In genomic region chr16:56701534-56701933, GRCh38 we compare ENCODE assay signal across 11 cellular contexts. TPM values are rescaled to one million over a fixed set of nuclear protein-coding genes. Genes with fewer than 3 reads are reported as not detected.
A peak's percentile ranks its signal among the peaks of the same experiment; 100 is the strongest.
DNase-seq lines count a peak whose midpoint lies in the region; ATAC-seq, FAIRE-seq and TF ChIP-seq lines count a peak whose summit lies in the region.
"Had no signal": no experiment of that assay in that cellular context is flagged by ENCODE, and none has a peak within 500 bp of the region (broad histone marks: within the 10 kb centered on the region; RNA-seq: fewer than 3 reads in every experiment).

No MANE protein-coding gene starts in this region.

- H2AFZ ChIP-seq in HepG2 (ENCODE audit: low read length) (no peak overlapping the region), PC-3 (ENCODE audit: low read length) (no peak overlapping the region), keratinocyte (ENCODE audit: control insufficient read depth, low read length) (no peak overlapping the region)

- no peaks in the 10 kb centered on the region for H3K36me3 ChIP-seq in HepG2 (replicated peaks in 1 of 2; ENCODE audit: control insufficient read depth in 1 of 2, insufficient read depth in 2 of 2, low read length in 2 of 2)
- no peaks in the 10 kb centered on the region for H3K36me3 ChIP-seq in right lobe of liver
- no peaks in the 10 kb centered on the region for H3K36me3 ChIP-seq in PC-3 (ENCODE audit: low read depth, low read length)
- no peaks in the 10 kb centered on the region for H3K36me3 ChIP-seq in keratinocyte (ENCODE audit: control insufficient read depth in 2 of 2, extremely low read depth in 1 of 2, insufficient read depth in 2 of 2, low read length in 2 of 2)
- H3K36me3 ChIP-seq: left lung had no signal

- intact Hi-C loops in HepG2 (cut with micrococcal nuclease; ENCODE audit: unreplicated experiment) = loop anchor here (5.0 kb wide), 1 partner anchor 44 kb away; the partner anchor contains the start of gene MT1F
- intact Hi-C loops in right lobe of liver (cut with DNase I) = no loop called here
- intact Hi-C loops in PC-3 (cut with micrococcal nuclease) = no loop called here

- H3K9me2 ChIP-seq in PC-3 (replicated peaks; ENCODE audit: low read length) = no peaks in the 10 kb centered on the region

- no peak overlapping the region for H3K4me2 ChIP-seq in HepG2 (ENCODE audit: low read depth, low read length)
- H3K4me2 ChIP-seq in PC-3 (ENCODE audit: low read length) = peak overlapping the region; percentile 30; the same call in 1 of the 2 replicates
- H3K4me2 ChIP-seq in keratinocyte (ENCODE audit: control insufficient read depth, extremely low read depth, insufficient read depth, low read depth, low read length) = no peak overlapping the region

- BruUV-seq in HepG2 (replicated peaks; lab: Mats Ljungman, UMichigan) (no TSS peak), PC-3 (replicated peaks; lab: Mats Ljungman, UMichigan) (no TSS peak)

- no peaks in the 10 kb centered on the region for H3K79me2 ChIP-seq in HepG2 (ENCODE audit: insufficient read depth, low read length)
- H3K79me2 ChIP-seq in PC-3 (ENCODE audit: low read length) = no peaks in the 10 kb centered on the region
- H3K79me2 ChIP-seq in keratinocyte (ENCODE audit: control insufficient read depth, insufficient read depth, low read length) = no peaks in the 10 kb centered on the region

- in situ Hi-C loops in HepG2 (cut with HindIII; ENCODE audit: extremely low pct_ligation_motif_present, low pct_unique_long_range_greater_than_20kb) = loop anchor here (5.0 to 10.0 kb wide), 3 partner anchors 99 to 187 kb away; no protein-coding TSS in a partner anchor

- H3K27me3 ChIP-seq in HepG2 (ENCODE audit: control insufficient read depth in 1 of 2, insufficient read depth in 2 of 2, low read length in 2 of 2) (peaks cover 2 to 11% of the 10 kb centered on the region in 2 experiments; a peak in 2 of 5 replicates), right lobe of liver (no peaks in the 10 kb centered on the region), PC-3 (ENCODE audit: low read length) (no peaks in the 10 kb centered on the region), keratinocyte (ENCODE audit: control insufficient read depth, extremely low read depth, insufficient read depth, low read length) (no peaks in the 10 kb centered on the region)
- H3K27me3 ChIP-seq: left lung had no signal

- dilution Hi-C loops in keratinocyte (cut with MboI; ENCODE audit: extremely low pct_ligation_motif_present, low sequenced_read_pairs) = no loop called here

- TF ChIP-seq EP300 in HepG2 (IDR thresholded peaks at IDR 0.05; ENCODE audit: low read depth in 2 of 2, low read length in 2 of 2) = no peak
- TF ChIP-seq EP300 in HepG2 (CRISPR knock-in tag; IDR thresholded peaks at IDR 0.05; ENCODE audit: borderline replicate concordance) = no peak

- DNase-seq in HepG2 (ENCODE audit: low spot score) (no peak), right lobe of liver (no peak), PC-3 (no peak), keratinocyte (ENCODE audit: low read depth, low spot score) (no peak), SW480 (ENCODE audit: low spot score) (no peak)
- DNase-seq in effector CD4-positive, alpha-beta T cell = no peak

- H3K4me1 ChIP-seq in HepG2 (ENCODE audit: insufficient read depth, low read length) (peaks cover 8% of the 10 kb centered on the region; the same call in 1 of the 2 replicates), right lobe of liver (no peaks in the 10 kb centered on the region), PC-3 (ENCODE audit: insufficient read depth, low read length) (peaks cover 12% of the 10 kb centered on the region), keratinocyte (ENCODE audit: control insufficient read depth, extremely low read depth, insufficient read depth, low read length) (no peaks in the 10 kb centered on the region)

- no peaks in the 10 kb centered on the region for H3K9me3 ChIP-seq in HepG2 (ENCODE audit: low read length)
- H3K9me3 ChIP-seq in right lobe of liver = no peaks in the 10 kb centered on the region
- no peaks in the 10 kb centered on the region for H3K9me3 ChIP-seq in PC-3 (ENCODE audit: low read length)
- H3K9me3 ChIP-seq in keratinocyte (ENCODE audit: control insufficient read depth, low read depth, low read length) = no peaks in the 10 kb centered on the region
- H3K9me3 ChIP-seq: left lung had no signal

- ATAC-seq in HepG2 (peak; percentile 23; the same call in 1 of the 3 replicates), right lobe of liver (no peak), PC-3 (no peak), HG02938 (IDR thresholded peaks at IDR 0.05; ENCODE audit: unreplicated experiment) (no peak), GM21528 (IDR thresholded peaks at IDR 0.05; ENCODE audit: low FRiP score, unreplicated experiment) (no peak)

- TF ChIP-seq CTCF in HepG2 (CRISPR knock-in tag; IDR thresholded peaks at IDR 0.05) = no peak
- TF ChIP-seq CTCF in right lobe of liver (IDR thresholded peaks at IDR 0.05) = no peak
- no peak for TF ChIP-seq CTCF in PC-3 (conservative IDR thresholded peaks at IDR 0.05; ENCODE audit: low read depth, low read length)
- no peak for TF ChIP-seq CTCF in keratinocyte (optimal IDR thresholded peaks at IDR 0.05 in 1 of 3, IDR thresholded peaks at IDR 0.05 in 1 of 3, conservative IDR thresholded peaks at IDR 0.05 in 1 of 3; ENCODE audit: extremely low read depth in 1 of 3, insufficient read depth in 2 of 3, low read length in 3 of 3)

- H3K4me3 ChIP-seq in HepG2 (replicated peaks in 1 of 3; ENCODE audit: insufficient read depth in 1 of 3, low read depth in 2 of 3, low read length in 3 of 3) = no peak overlapping the region
- H3K4me3 ChIP-seq in right lobe of liver = no peak overlapping the region
- no peak overlapping the region for H3K4me3 ChIP-seq in PC-3 (ENCODE audit: low read length)
- no peak overlapping the region for H3K4me3 ChIP-seq in keratinocyte (ENCODE audit: control insufficient read depth in 2 of 3, extremely low read depth in 1 of 3, insufficient read depth in 2 of 3, low read depth in 1 of 3, low read length in 3 of 3)
- H3K4me3 ChIP-seq: left lung, SK-N-MC had no signal

- POLR2A ChIA-PET in HepG2 (lab: Yijun Ruan, JAX) = interaction anchor here (1.0 to 1.5 kb wide), 5 partner anchors 18 to 250 kb away, joined by 5 to 12 read pairs (median 6); partner anchors contain the start of genes MT1X, MT2A, NUDT21 and OGFOD1
- POLR2A ChIA-PET in PC-3 (lab: Charles Lee; ENCODE audit: unreplicated experiment) = interaction anchor here (0.7 to 0.8 kb wide), 2 partner anchors 89 to 92 kb away, joined by 4 to 6 read pairs; no protein-coding TSS in a partner anchor

- 79% methylated on average over 7 of the region's 7 CpGs for WGBS in HepG2 (ENCODE audit: low lambda C conversion rate)
- WGBS in right lobe of liver (ENCODE audit: insufficient coverage, low coverage, low lambda C conversion rate, missing lambda C conversion rate) = 70% methylated on average over 4 of the region's 7 CpGs

- H4K20me1 ChIP-seq in HepG2 (ENCODE audit: insufficient read depth, low read length) = no peaks in the 10 kb centered on the region
- H4K20me1 ChIP-seq in PC-3 (ENCODE audit: low read length) = no peaks in the 10 kb centered on the region
- no peaks in the 10 kb centered on the region for H4K20me1 ChIP-seq in keratinocyte (ENCODE audit: control insufficient read depth, extremely low read depth, insufficient read depth, low read length)

- TF ChIP-seq RAD21 in HepG2 (CRISPR knock-in tag; IDR thresholded peaks at IDR 0.05) = no peak

- no peak overlapping the region for H3K9ac ChIP-seq in HepG2 (ENCODE audit: insufficient read depth, low read depth, low read length)
- H3K9ac ChIP-seq in PC-3 (ENCODE audit: low read length) = no peak overlapping the region
- no peak overlapping the region for H3K9ac ChIP-seq in keratinocyte (ENCODE audit: control insufficient read depth, extremely low read depth, insufficient read depth, low read length)

- H3K27ac ChIP-seq in HepG2 (ENCODE audit: extremely low read length, insufficient read depth, low read length) (no peak overlapping the region), right lobe of liver (no peak overlapping the region), PC-3 (ENCODE audit: low read length) (no peak overlapping the region), keratinocyte (ENCODE audit: control insufficient read depth, insufficient read depth, low read length) (no peak overlapping the region)
- H3K27ac ChIP-seq: left lung, SK-N-MC had no signal

- CTCF ChIA-PET in HepG2 (lab: Yijun Ruan, JAX; ENCODE audit: low intra/inter-chr PET ratio, low total read pairs) = interaction anchor here (1.1 to 2.6 kb wide), 7 partner anchors 28 to 1237 kb away, joined by 4 to 36 read pairs (median 15); no protein-coding TSS in a partner anchor
- CTCF ChIA-PET in PC-3 (lab: Charles Lee) = interaction anchor here (0.5 to 1.9 kb wide), 12 partner anchors 52 to 406 kb away, joined by 3 to 29 read pairs (median 4); partner anchors contain the start of gene MT2A

- H3F3A ChIP-seq in PC-3 (ENCODE audit: low read length, unreplicated experiment) = no peaks in the 10 kb centered on the region

- H3K9me1 ChIP-seq in keratinocyte (ENCODE audit: control insufficient read depth, extremely low read depth, insufficient read depth, low read length) = no peaks in the 10 kb centered on the region

- no peak for TF ChIP-seq POLR2A in HepG2 (IDR thresholded peaks at IDR 0.05; ENCODE audit: insufficient read depth in 1 of 2, low read depth in 2 of 2, low read length in 2 of 2)
- TF ChIP-seq POLR2A in right lobe of liver (IDR thresholded peaks at IDR 0.05) = no peak

- FAIRE-seq in HepG2 (lab: Jason Lieb, UNC) (no peak), keratinocyte (lab: Jason Lieb, UNC) (peak; percentile 78)

RNA-seq across cellular contexts. Expression of gene MT1X, which starts 19.3 kb away (rescaled TPM):
- total RNA-seq in HepG2 (2016; rRNA removed; fragmentation: Illumina TruSeq; extraction: Trizol) = 288 and 327 TPM in 2 replicates
- 73.9 and 100 TPM in 2 replicates for total RNA-seq in HepG2 (2016; cell fraction: cytosol; rRNA removed; fragmentation: Illumina TruSeq; extraction: Trizol; ENCODE audit: low read depth)
- 257 and 313 TPM in 2 replicates for total RNA-seq in HepG2 (2016; cell fraction: insoluble cytoplasmic fraction; rRNA removed; fragmentation: Illumina TruSeq; extraction: Trizol)
- total RNA-seq in HepG2 (2016; cell fraction: membrane; rRNA removed; fragmentation: Illumina TruSeq; extraction: Trizol) = 97.1 and 117 TPM in 2 replicates
- 90.2 and 125 TPM in 2 replicates for total RNA-seq in HepG2 (2016; cell fraction: nucleus; rRNA removed; fragmentation: Illumina TruSeq; extraction: Trizol)
- polyA plus RNA-seq in HepG2 (2011; rRNA removed) = 9.8 and 19.7 TPM in 2 replicates
- 45.2 and 131 TPM in 2 replicates for polyA plus RNA-seq in HepG2 (2011; cell fraction: cytosol; rRNA removed)
- polyA plus RNA-seq in HepG2 (2011; cell fraction: nucleus; rRNA removed) = 13.2 and 26.8 TPM in 2 replicates
- polyA plus RNA-seq in HepG2 (2012) = 19.2 and 23.8 TPM in 2 replicates
- polyA plus RNA-seq in HepG2 (2016; cell fraction: cytosol; fragmentation: Illumina TruSeq; extraction: Trizol; ENCODE audit: low read depth) = 63.5 and 83.4 TPM in 2 replicates
- 331 and 345 TPM in 2 replicates for polyA plus RNA-seq in HepG2 (2016; cell fraction: insoluble cytoplasmic fraction; fragmentation: Illumina TruSeq; extraction: Trizol; ENCODE audit: low read depth)
- 110 and 112 TPM in 2 replicates for polyA plus RNA-seq in HepG2 (2016; cell fraction: membrane; fragmentation: Illumina TruSeq; extraction: Trizol; ENCODE audit: low read depth)
- 198 and 202 TPM in 2 replicates for polyA plus RNA-seq in HepG2 (2016; cell fraction: nucleus; fragmentation: Illumina TruSeq; extraction: Trizol; ENCODE audit: insufficient read depth, low read depth)
- 60.6 and 119 TPM in 2 replicates for polyA minus RNA-seq in HepG2 (2011; rRNA and poly(A)+ RNA removed; ENCODE audit: low replicate concordance)
- 14.0 and 19.4 TPM in 2 replicates for polyA minus RNA-seq in HepG2 (2011; cell fraction: cytosol; rRNA and poly(A)+ RNA removed)
- polyA minus RNA-seq in HepG2 (2011; cell fraction: nucleus; rRNA and poly(A)+ RNA removed) = 6.5 and 8.1 TPM in 2 replicates
- 1,000 to 10,000 TPM in 4 of 6 experiments, 100 to 1,000 TPM in 2; 808 to 2,440 (median 1,620) TPM for total RNA-seq in right lobe of liver
- total RNA-seq in PC-3 (2014; rRNA removed) = 83.8 and 120 TPM in 2 replicates
- polyA plus RNA-seq in keratinocyte = 58.3 to 466 TPM (median 97.2 TPM) in 3 replicates
- 15.7 TPM for polyA plus RNA-seq in keratinocyte (2011; ENCODE audit: low read depth)
- polyA plus RNA-seq in keratinocyte (2011; cell fraction: cytosol; rRNA removed) = 193 and 269 TPM in 2 replicates
- polyA plus RNA-seq in keratinocyte (2011; cell fraction: nucleus; rRNA removed) = 90.9 and 130 TPM in 2 replicates
- polyA plus RNA-seq in keratinocyte (2012; ENCODE audit: low replicate concordance) = 197 and 688 TPM in 2 replicates
- 240 to 733 TPM (median 286 TPM) in 3 replicates for polyA minus RNA-seq in keratinocyte
- 355 TPM for polyA minus RNA-seq in keratinocyte (2011; cell fraction: cytosol; rRNA and poly(A)+ RNA removed)
- polyA minus RNA-seq in keratinocyte (2011; cell fraction: nucleus; rRNA and poly(A)+ RNA removed) = 54.5 and 55.9 TPM in 2 replicates

RNA-seq across cellular contexts. Expression of gene NUP93, which starts 28.4 kb away (rescaled TPM):
- total RNA-seq in HepG2 (2016; rRNA removed; fragmentation: Illumina TruSeq; extraction: Trizol) (140 and 192 TPM in 2 replicates), right lobe of liver (10 to 100 TPM in 4 of 6 experiments, 1 to 10 TPM in 2; 8.3 to 17.0 (median 12.8) TPM), PC-3 (2014; rRNA removed) (94.5 and 98.6 TPM in 2 replicates)
- total RNA-seq in HepG2 (2016; cell fraction: cytosol; rRNA removed; fragmentation: Illumina TruSeq; extraction: Trizol; ENCODE audit: low read depth) = 26.3 and 31.0 TPM in 2 replicates
- 144 and 197 TPM in 2 replicates for total RNA-seq in HepG2 (2016; cell fraction: insoluble cytoplasmic fraction; rRNA removed; fragmentation: Illumina TruSeq; extraction: Trizol)
- 41.3 and 54.1 TPM in 2 replicates for total RNA-seq in HepG2 (2016; cell fraction: membrane; rRNA removed; fragmentation: Illumina TruSeq; extraction: Trizol)
- total RNA-seq in HepG2 (2016; cell fraction: nucleus; rRNA removed; fragmentation: Illumina TruSeq; extraction: Trizol) = 83.7 and 88.0 TPM in 2 replicates
- polyA plus RNA-seq in HepG2 (2011; rRNA removed) (50.1 and 58.5 TPM in 2 replicates), keratinocyte (59.2 to 79.7 TPM (median 74.1 TPM) in 3 replicates)
- polyA plus RNA-seq in HepG2 (2011; cell fraction: cytosol; rRNA removed) = 39.7 and 48.2 TPM in 2 replicates
- polyA plus RNA-seq in HepG2 (2011; cell fraction: nucleus; rRNA removed) = 68.9 and 73.2 TPM in 2 replicates
- polyA plus RNA-seq in HepG2 (2012) = 61.3 and 62.5 TPM in 2 replicates
- 13.7 and 15.4 TPM in 2 replicates for polyA plus RNA-seq in HepG2 (2016; cell fraction: cytosol; fragmentation: Illumina TruSeq; extraction: Trizol; ENCODE audit: low read depth)
- 127 and 140 TPM in 2 replicates for polyA plus RNA-seq in HepG2 (2016; cell fraction: insoluble cytoplasmic fraction; fragmentation: Illumina TruSeq; extraction: Trizol; ENCODE audit: low read depth)
- polyA plus RNA-seq in HepG2 (2016; cell fraction: membrane; fragmentation: Illumina TruSeq; extraction: Trizol; ENCODE audit: low read depth) = 22.4 and 22.7 TPM in 2 replicates
- polyA plus RNA-seq in HepG2 (2016; cell fraction: nucleus; fragmentation: Illumina TruSeq; extraction: Trizol; ENCODE audit: insufficient read depth, low read depth) = 109 and 116 TPM in 2 replicates
- 130 and 202 TPM in 2 replicates for polyA minus RNA-seq in HepG2 (2011; rRNA and poly(A)+ RNA removed; ENCODE audit: low replicate concordance)
- 51.7 and 53.7 TPM in 2 replicates for polyA minus RNA-seq in HepG2 (2011; cell fraction: cytosol; rRNA and poly(A)+ RNA removed)
- 49.1 and 65.1 TPM in 2 replicates for polyA minus RNA-seq in HepG2 (2011; cell fraction: nucleus; rRNA and poly(A)+ RNA removed)
- 33.3 TPM for polyA plus RNA-seq in keratinocyte (2011; ENCODE audit: low read depth)
- 60.2 and 65.3 TPM in 2 replicates for polyA plus RNA-seq in keratinocyte (2011; cell fraction: cytosol; rRNA removed)
- 107 and 120 TPM in 2 replicates for polyA plus RNA-seq in keratinocyte (2011; cell fraction: nucleus; rRNA removed)
- 45.0 and 83.5 TPM in 2 replicates for polyA plus RNA-seq in keratinocyte (2012; ENCODE audit: low replicate concordance)
- 103 to 147 TPM (median 104 TPM) in 3 replicates for polyA minus RNA-seq in keratinocyte
- polyA minus RNA-seq in keratinocyte (2011; cell fraction: cytosol; rRNA and poly(A)+ RNA removed) = 89.4 TPM
- polyA minus RNA-seq in keratinocyte (2011; cell fraction: nucleus; rRNA and poly(A)+ RNA removed) = 41.3 and 74.2 TPM in 2 replicates

RNA-seq across cellular contexts. Expression of gene MT1H, which starts 31.9 kb away (rescaled TPM):
- total RNA-seq in HepG2 (2016; rRNA removed; fragmentation: Illumina TruSeq; extraction: Trizol) = 0.60 TPM in 1 of 2 replicates, not detected in the other
- total RNA-seq in HepG2 (2016; cell fraction: cytosol; rRNA removed; fragmentation: Illumina TruSeq; extraction: Trizol; ENCODE audit: low read depth) = not detected in 2 replicates
- not detected in 2 replicates for total RNA-seq in HepG2 (2016; cell fraction: insoluble cytoplasmic fraction; rRNA removed; fragmentation: Illumina TruSeq; extraction: Trizol)
- total RNA-seq in HepG2 (2016; cell fraction: membrane; rRNA removed; fragmentation: Illumina TruSeq; extraction: Trizol) = not detected in 2 replicates
- total RNA-seq in HepG2 (2016; cell fraction: nucleus; rRNA removed; fragmentation: Illumina TruSeq; extraction: Trizol) = 0.65 TPM in 1 of 2 replicates, not detected in the other
- polyA plus RNA-seq in HepG2 (2011; rRNA removed) = not detected in 2 replicates
- polyA plus RNA-seq in HepG2 (2011; cell fraction: cytosol; rRNA removed) = not detected in 2 replicates
- polyA plus RNA-seq in HepG2 (2011; cell fraction: nucleus; rRNA removed) = not detected in 2 replicates
- not detected in 2 replicates for polyA plus RNA-seq in HepG2 (2012)
- polyA plus RNA-seq in HepG2 (2016; cell fraction: cytosol; fragmentation: Illumina TruSeq; extraction: Trizol; ENCODE audit: low read depth) = 0.37 TPM in 1 of 2 replicates, not detected in the other
- polyA plus RNA-seq in HepG2 (2016; cell fraction: insoluble cytoplasmic fraction; fragmentation: Illumina TruSeq; extraction: Trizol; ENCODE audit: low read depth) = 1.2 TPM in 1 of 2 replicates, not detected in the other
- polyA plus RNA-seq in HepG2 (2016; cell fraction: membrane; fragmentation: Illumina TruSeq; extraction: Trizol; ENCODE audit: low read depth) = not detected in 2 replicates
- polyA plus RNA-seq in HepG2 (2016; cell fraction: nucleus; fragmentation: Illumina TruSeq; extraction: Trizol; ENCODE audit: insufficient read depth, low read depth) = 2.4 TPM in 1 of 2 replicates, not detected in the other
- polyA minus RNA-seq in HepG2 (2011; rRNA and poly(A)+ RNA removed; ENCODE audit: low replicate concordance) = not detected in 2 replicates
- not detected in 2 replicates for polyA minus RNA-seq in HepG2 (2011; cell fraction: cytosol; rRNA and poly(A)+ RNA removed)
- not detected in 2 replicates for polyA minus RNA-seq in HepG2 (2011; cell fraction: nucleus; rRNA and poly(A)+ RNA removed)
- total RNA-seq in right lobe of liver = 1,000 to 10,000 TPM in 2 of 6 experiments, 100 to 1,000 TPM in 2, under 1 TPM in 1, not detected in 1; 0.74 to 1,258 (median 358) TPM
- total RNA-seq in PC-3 (2014; rRNA removed) = not detected in 2 replicates
- 0.79 to 4.0 TPM in 2 of 3 replicates, not detected in the other for polyA plus RNA-seq in keratinocyte
- 1.3 TPM for polyA plus RNA-seq in keratinocyte (2011; ENCODE audit: low read depth)
- 2.4 and 3.7 TPM in 2 replicates for polyA plus RNA-seq in keratinocyte (2011; cell fraction: cytosol; rRNA removed)
- 1.1 and 1.6 TPM in 2 replicates for polyA plus RNA-seq in keratinocyte (2011; cell fraction: nucleus; rRNA removed)
- polyA plus RNA-seq in keratinocyte (2012; ENCODE audit: low replicate concordance) = 2.0 and 25.0 TPM in 2 replicates
- 1.9 TPM in 1 of 3 replicates, not detected in the others for polyA minus RNA-seq in keratinocyte
- not detected for polyA minus RNA-seq in keratinocyte (2011; cell fraction: cytosol; rRNA and poly(A)+ RNA removed)
- not detected in 2 replicates for polyA minus RNA-seq in keratinocyte (2011; cell fraction: nucleus; rRNA and poly(A)+ RNA removed)
- total RNA-seq: fibroblast of villous mesenchyme had no signal

RNA-seq across cellular contexts. Expression of gene MT1G, which starts 33.7 kb away (rescaled TPM):
- total RNA-seq in HepG2 (2016; rRNA removed; fragmentation: Illumina TruSeq; extraction: Trizol) = 377 and 511 TPM in 2 replicates
- 81.8 and 119 TPM in 2 replicates for total RNA-seq in HepG2 (2016; cell fraction: cytosol; rRNA removed; fragmentation: Illumina TruSeq; extraction: Trizol; ENCODE audit: low read depth)
- total RNA-seq in HepG2 (2016; cell fraction: insoluble cytoplasmic fraction; rRNA removed; fragmentation: Illumina TruSeq; extraction: Trizol) = 362 and 548 TPM in 2 replicates
- 191 and 213 TPM in 2 replicates for total RNA-seq in HepG2 (2016; cell fraction: membrane; rRNA removed; fragmentation: Illumina TruSeq; extraction: Trizol)
- 142 and 170 TPM in 2 replicates for total RNA-seq in HepG2 (2016; cell fraction: nucleus; rRNA removed; fragmentation: Illumina TruSeq; extraction: Trizol)
- 1.1 and 3.6 TPM in 2 replicates for polyA plus RNA-seq in HepG2 (2011; rRNA removed)
- polyA plus RNA-seq in HepG2 (2011; cell fraction: cytosol; rRNA removed) = 1.00 and 10.2 TPM in 2 replicates
- 2.0 and 3.1 TPM in 2 replicates for polyA plus RNA-seq in HepG2 (2011; cell fraction: nucleus; rRNA removed)
- 11.3 and 12.1 TPM in 2 replicates for polyA plus RNA-seq in HepG2 (2012)
- polyA plus RNA-seq in HepG2 (2016; cell fraction: cytosol; fragmentation: Illumina TruSeq; extraction: Trizol; ENCODE audit: low read depth) = 179 and 216 TPM in 2 replicates
- 943 and 977 TPM in 2 replicates for polyA plus RNA-seq in HepG2 (2016; cell fraction: insoluble cytoplasmic fraction; fragmentation: Illumina TruSeq; extraction: Trizol; ENCODE audit: low read depth)
- polyA plus RNA-seq in HepG2 (2016; cell fraction: membrane; fragmentation: Illumina TruSeq; extraction: Trizol; ENCODE audit: low read depth) = 335 and 361 TPM in 2 replicates
- polyA plus RNA-seq in HepG2 (2016; cell fraction: nucleus; fragmentation: Illumina TruSeq; extraction: Trizol; ENCODE audit: insufficient read depth, low read depth) = 454 and 473 TPM in 2 replicates
- 4.1 TPM in 1 of 2 replicates, not detected in the other for polyA minus RNA-seq in HepG2 (2011; rRNA and poly(A)+ RNA removed; ENCODE audit: low replicate concordance)
- 2.0 TPM in 1 of 2 replicates, not detected in the other for polyA minus RNA-seq in HepG2 (2011; cell fraction: cytosol; rRNA and poly(A)+ RNA removed)
- polyA minus RNA-seq in HepG2 (2011; cell fraction: nucleus; rRNA and poly(A)+ RNA removed) = not detected in 2 replicates
- 1,000 to 10,000 TPM in 4 of 6 experiments, 100 to 1,000 TPM in 2; 490 to 8,056 (median 1,365) TPM for total RNA-seq in right lobe of liver
- not detected in 2 replicates for total RNA-seq in PC-3 (2014; rRNA removed)
- polyA plus RNA-seq in keratinocyte = 8.4 to 21.5 TPM (median 9.8 TPM) in 3 replicates
- polyA plus RNA-seq in keratinocyte (2011; ENCODE audit: low read depth) = 4.5 TPM
- polyA plus RNA-seq in keratinocyte (2011; cell fraction: cytosol; rRNA removed) = 39.5 and 41.3 TPM in 2 replicates
- polyA plus RNA-seq in keratinocyte (2011; cell fraction: nucleus; rRNA removed) = 11.6 and 23.5 TPM in 2 replicates
- polyA plus RNA-seq in keratinocyte (2012; ENCODE audit: low replicate concordance) = 20.2 and 245 TPM in 2 replicates
- polyA minus RNA-seq in keratinocyte = 4.1 to 10.9 TPM (median 8.2 TPM) in 3 replicates
- 8.8 TPM for polyA minus RNA-seq in keratinocyte (2011; cell fraction: cytosol; rRNA and poly(A)+ RNA removed)
- 3.1 TPM in 1 of 2 replicates, not detected in the other for polyA minus RNA-seq in keratinocyte (2011; cell fraction: nucleus; rRNA and poly(A)+ RNA removed)
- total RNA-seq: fibroblast of villous mesenchyme had no signal

RNA-seq across cellular contexts. Expression of gene MT1F, which starts 43.8 kb away (rescaled TPM):
- total RNA-seq in HepG2 (2016; rRNA removed; fragmentation: Illumina TruSeq; extraction: Trizol) = 169 and 211 TPM in 2 replicates
- 74.8 and 116 TPM in 2 replicates for total RNA-seq in HepG2 (2016; cell fraction: cytosol; rRNA removed; fragmentation: Illumina TruSeq; extraction: Trizol; ENCODE audit: low read depth)
- 152 and 218 TPM in 2 replicates for total RNA-seq in HepG2 (2016; cell fraction: insoluble cytoplasmic fraction; rRNA removed; fragmentation: Illumina TruSeq; extraction: Trizol)
- total RNA-seq in HepG2 (2016; cell fraction: membrane; rRNA removed; fragmentation: Illumina TruSeq; extraction: Trizol) = 102 and 129 TPM in 2 replicates
- total RNA-seq in HepG2 (2016; cell fraction: nucleus; rRNA removed; fragmentation: Illumina TruSeq; extraction: Trizol) = 74.7 and 86.2 TPM in 2 replicates
- 1.2 and 1.9 TPM in 2 replicates for polyA plus RNA-seq in HepG2 (2011; rRNA removed)
- polyA plus RNA-seq in HepG2 (2011; cell fraction: cytosol; rRNA removed) = 0.65 and 3.2 TPM in 2 replicates
- polyA plus RNA-seq in HepG2 (2011; cell fraction: nucleus; rRNA removed) = 0.74 and 1.2 TPM in 2 replicates
- 7.4 and 10.6 TPM in 2 replicates for polyA plus RNA-seq in HepG2 (2012)
- 118 and 166 TPM in 2 replicates for polyA plus RNA-seq in HepG2 (2016; cell fraction: cytosol; fragmentation: Illumina TruSeq; extraction: Trizol; ENCODE audit: low read depth)
- polyA plus RNA-seq in HepG2 (2016; cell fraction: insoluble cytoplasmic fraction; fragmentation: Illumina TruSeq; extraction: Trizol; ENCODE audit: low read depth) = 244 and 275 TPM in 2 replicates
- 146 and 151 TPM in 2 replicates for polyA plus RNA-seq in HepG2 (2016; cell fraction: membrane; fragmentation: Illumina TruSeq; extraction: Trizol; ENCODE audit: low read depth)
- 115 and 132 TPM in 2 replicates for polyA plus RNA-seq in HepG2 (2016; cell fraction: nucleus; fragmentation: Illumina TruSeq; extraction: Trizol; ENCODE audit: insufficient read depth, low read depth)
- 0.28 and 5.1 TPM in 2 replicates for polyA minus RNA-seq in HepG2 (2011; rRNA and poly(A)+ RNA removed; ENCODE audit: low replicate concordance)
- polyA minus RNA-seq in HepG2 (2011; cell fraction: cytosol; rRNA and poly(A)+ RNA removed) = 1.3 and 2.2 TPM in 2 replicates
- 0.64 TPM in 1 of 2 replicates, not detected in the other for polyA minus RNA-seq in HepG2 (2011; cell fraction: nucleus; rRNA and poly(A)+ RNA removed)
- 100 to 1,000 TPM in 4 of 6 experiments, 10 to 100 TPM in 2; 10.1 to 934 (median 197) TPM for total RNA-seq in right lobe of liver
- total RNA-seq in PC-3 (2014; rRNA removed) = 15.2 and 27.3 TPM in 2 replicates
- polyA plus RNA-seq in keratinocyte = 1.5 to 4.1 TPM (median 2.3 TPM) in 3 replicates
- not detected for polyA plus RNA-seq in keratinocyte (2011; ENCODE audit: low read depth)
- 1.7 and 3.3 TPM in 2 replicates for polyA plus RNA-seq in keratinocyte (2011; cell fraction: cytosol; rRNA removed)
- 0.90 and 1.1 TPM in 2 replicates for polyA plus RNA-seq in keratinocyte (2011; cell fraction: nucleus; rRNA removed)
- polyA plus RNA-seq in keratinocyte (2012; ENCODE audit: low replicate concordance) = 1.7 and 6.5 TPM in 2 replicates
- 0.79 to 4.8 TPM (median 2.5 TPM) in 3 replicates for polyA minus RNA-seq in keratinocyte
- polyA minus RNA-seq in keratinocyte (2011; cell fraction: cytosol; rRNA and poly(A)+ RNA removed) = 4.2 TPM
- 0.74 TPM in 1 of 2 replicates, not detected in the other for polyA minus RNA-seq in keratinocyte (2011; cell fraction: nucleus; rRNA and poly(A)+ RNA removed)
- total RNA-seq: fibroblast of villous mesenchyme had no signal
